ENCODE assay signal across 15 cellular contexts in the genomic region with DNA sequence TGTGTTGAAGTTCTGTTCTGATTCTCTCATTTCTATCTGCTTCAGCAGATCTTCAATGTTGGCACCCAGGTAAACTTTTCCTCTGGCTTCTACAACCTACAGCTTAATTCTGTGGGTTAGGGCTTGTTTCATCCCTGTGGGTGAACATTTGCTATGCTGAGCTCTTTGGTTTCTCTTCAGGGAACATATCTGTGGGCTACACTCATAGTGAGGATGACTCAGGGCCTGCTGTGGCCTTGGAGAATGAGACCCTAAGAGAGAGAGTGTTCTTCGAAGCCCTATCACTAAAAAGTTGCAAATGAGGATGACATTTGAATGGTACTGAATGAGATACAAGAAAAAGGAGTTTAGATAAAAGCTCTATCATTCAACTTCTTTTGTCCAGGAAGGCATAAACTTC.
DNase-seq lines count a peak whose midpoint lies in the region; ATAC-seq, FAIRE-seq and TF ChIP-seq lines count a peak whose summit lies in the region.
"Had no signal": no experiment of that assay in that cellular context is flagged by ENCODE, and none has a peak within 500 bp of the region (broad histone marks: within the 10 kb centered on the region; RNA-seq: fewer than 3 reads in every experiment).

No MANE protein-coding gene starts in this region.

- H3K9me3 Mint-ChIP-seq in T-cell (peaks cover 3 to 9% (median 5%) of the 10 kb centered on the region in 3 donors), astrocyte (ENCODE audit: unreplicated experiment) (peaks cover 2% of the 10 kb centered on the region)

- DNase-seq in EL (peak; percentile 23), T-cell (no peak), astrocyte (ENCODE audit: low read depth) (peak; percentile 69), left ventricle myocardium superior (no peak), upper lobe of right lung (no peak)
- DNase-seq in stimulated activated CD4-positive, alpha-beta T cell treated with anti-CD3 and anti-CD28 coated beads, Interleukin-15, amount 100 ng/mL, for 24 hours = peak; percentile 61
- DNase-seq in activated effector memory CD4-positive, alpha-beta T cell treated with anti-CD3 and anti-CD28 coated beads, Interleukin-2, amount 50 U/mL, for 16 hours = no peak
- DNase-seq: C1 segment of cervical spinal cord, NCI-H1048, pancreas had no signal

- H3K36me3 Mint-ChIP-seq in T-cell (peaks cover 5% of the 10 kb centered on the region), astrocyte (ENCODE audit: low read depth, unreplicated experiment) (no peaks in the 10 kb centered on the region)

- CTCF ChIA-PET in T-cell (lab: Charles Lee) = interaction anchor here in 1 of 2 donors (0.7 kb wide), 1 partner anchor 191 kb away, joined by 3 read pairs; no protein-coding TSS in a partner anchor

- H3K4me3 ChIP-seq in astrocyte (ENCODE audit: insufficient read depth, low read depth, low read length) = no peak overlapping the region
- H3K4me3 ChIP-seq in upper lobe of right lung = no peak overlapping the region
- H3K4me3 ChIP-seq: HAP-1, pancreas, suprapubic skin had no signal

- H3K27me3 Mint-ChIP-seq in T-cell (no peaks in the 10 kb centered on the region), astrocyte (ENCODE audit: low read depth, unreplicated experiment) (no peaks in the 10 kb centered on the region)
- H3K27me3 Mint-ChIP-seq: memory B cell had no signal

- no peaks in the 10 kb centered on the region for H4K20me1 ChIP-seq in astrocyte (ENCODE audit: insufficient read depth, low read length)

- H3K27me3 ChIP-seq in astrocyte (ENCODE audit: insufficient read depth, low read length) (no peaks in the 10 kb centered on the region), upper lobe of right lung (no peaks in the 10 kb centered on the region)
- H3K27me3 ChIP-seq: pancreas, suprapubic skin had no signal

- H3K27ac Mint-ChIP-seq in T-cell (peak overlapping the region; percentile 11 to 63), astrocyte (ENCODE audit: unreplicated experiment) (no peak overlapping the region)
- H3K27ac Mint-ChIP-seq: memory B cell had no signal

- no peak overlapping the region for H3K9ac ChIP-seq in astrocyte (ENCODE audit: low read length)

- H2AFZ ChIP-seq in astrocyte (ENCODE audit: low read depth, low read length) = no peak overlapping the region

- H3K36me3 ChIP-seq in astrocyte (ENCODE audit: insufficient read depth, low read length) = no peaks in the 10 kb centered on the region
- H3K36me3 ChIP-seq in upper lobe of right lung = no peaks in the 10 kb centered on the region
- H3K36me3 ChIP-seq: HAP-1, pancreas, suprapubic skin had no signal

- ATAC-seq in T-cell (replicated peaks in 1 of 4) = no peak
- ATAC-seq in left ventricle myocardium superior = no peak
- ATAC-seq in GM18873 (IDR thresholded peaks at IDR 0.05; ENCODE audit: low FRiP score, unreplicated experiment) = no peak
- ATAC-seq in upper lobe of right lung = no peak
- ATAC-seq: pancreas had no signal

- H3K4me1 ChIP-seq in astrocyte (ENCODE audit: insufficient read depth, low read length) (no peaks in the 10 kb centered on the region), upper lobe of right lung (no peaks in the 10 kb centered on the region)
- H3K4me1 ChIP-seq: HAP-1, pancreas, suprapubic skin had no signal

- no peak for FAIRE-seq in astrocyte (lab: Jason Lieb, UNC)
- FAIRE-seq: pancreas had no signal

- no peak overlapping the region for H3K4me3 Mint-ChIP-seq in T-cell
- no peak overlapping the region for H3K4me3 Mint-ChIP-seq in astrocyte (ENCODE audit: unreplicated experiment)
- H3K4me3 Mint-ChIP-seq: memory B cell had no signal

- intact Hi-C loops in left ventricle myocardium superior (cut with micrococcal nuclease) (no loop called here), upper lobe of right lung (cut with DNase I) (no loop called here)

- H3K4me2 ChIP-seq in astrocyte (ENCODE audit: low read length) = no peak overlapping the region

- H3K9me3 ChIP-seq in astrocyte (ENCODE audit: insufficient read depth, low read depth, low read length) (no peaks in the 10 kb centered on the region), upper lobe of right lung (no peaks in the 10 kb centered on the region)
- H3K9me3 ChIP-seq: HAP-1, pancreas had no signal

- no peaks in the 10 kb centered on the region for H3K79me2 ChIP-seq in astrocyte (ENCODE audit: insufficient read depth, low read length)

- H3K27ac ChIP-seq in astrocyte (ENCODE audit: low read depth, low read length) (no peak overlapping the region), upper lobe of right lung (no peak overlapping the region)
- H3K27ac ChIP-seq: pancreas, RWPE1, suprapubic skin had no signal

- TF ChIP-seq CTCF in astrocyte (IDR thresholded peaks at IDR 0.05; ENCODE audit: insufficient read depth, low read depth, low read length) = no peak
- no peak for TF ChIP-seq CTCF in upper lobe of right lung (IDR thresholded peaks at IDR 0.05)

- H3K4me1 Mint-ChIP-seq in T-cell (peaks cover 11 to 23% (median 11%) of the 10 kb centered on the region in 3 donors), astrocyte (ENCODE audit: low read depth, unreplicated experiment) (peaks cover 13% of the 10 kb centered on the region)

- POLR2A ChIA-PET in T-cell (lab: Charles Lee) = no interaction called here

Comparison
In these comparisons a context has a peak if more than half of its experiments do, and no peak if none do; other contexts are left out.
1. DNase-seq: peak in EL (single experiment), astrocyte (single experiment) and stimulated activated CD4-positive, alpha-beta T cell treated with anti-CD3 and anti-CD28 coated beads, Interleukin-15, amount 100 ng/mL, for 24 hours (single experiment); none in T-cell (0 of 34), left ventricle myocardium superior (single experiment), upper lobe of right lung (single experiment) and activated effector memory CD4-positive, alpha-beta T cell treated with anti-CD3 and anti-CD28 coated beads, Interleukin-2, amount 50 U/mL, for 16 hours (single experiment).